ENCODE assay signal across 13 cellular contexts in the genomic region with DNA sequence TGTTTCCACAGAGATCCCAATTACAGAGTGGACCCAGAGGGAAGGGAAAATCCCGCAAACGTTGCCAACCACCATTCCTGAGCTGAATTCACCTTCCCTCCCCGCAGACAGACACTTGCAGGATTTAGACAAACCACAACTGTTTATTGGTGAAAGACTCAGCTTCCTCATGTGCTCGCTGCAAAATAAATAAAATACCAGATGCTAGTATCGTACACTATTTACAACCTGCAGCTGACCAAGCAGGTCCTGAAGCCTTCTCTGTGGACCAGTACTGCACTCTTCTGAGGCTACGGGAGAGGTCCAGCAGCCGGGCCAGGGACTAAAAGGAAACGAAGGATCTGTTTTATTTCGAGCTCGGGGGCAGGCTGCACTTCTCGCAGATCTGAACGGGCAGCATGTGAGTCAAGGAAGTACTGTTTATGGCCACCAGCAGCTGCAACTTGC. TPM values are rescaled to one million over a fixed set of nuclear protein-coding genes. Genes with fewer than 3 reads are reported as not detected.
A peak's percentile ranks its signal among the peaks of the same experiment; 100 is the strongest.
DNase-seq lines count a peak whose midpoint lies in the region; ATAC-seq and TF ChIP-seq lines count a peak whose summit lies in the region.
"Had no signal": no experiment of that assay in that cellular context is flagged by ENCODE, and none has a peak within 500 bp of the region (broad histone marks: within the 10 kb centered on the region; RNA-seq: fewer than 3 reads in every experiment).

No MANE protein-coding gene starts in this region.

- POLR2A ChIA-PET in activated naive CD8-positive, alpha-beta T cell treated with anti-CD3 and anti-CD28 coated beads, Interleukin-2, amount 10 ng/mL, durations not matched to agents 7 days and 5 days (lab: Charles Lee): no interaction called here

- no peaks in the 10 kb centered on the region for H3K36me3 Mint-ChIP-seq in activated naive CD8-positive, alpha-beta T cell treated with anti-CD3 and anti-CD28 coated beads, Interleukin-2, amount 10 ng/mL, durations not matched to agents 7 days and 5 days
- no peaks in the 10 kb centered on the region for H3K36me3 Mint-ChIP-seq in type B pancreatic cell

- peaks cover 3% of the 10 kb centered on the region for H3K27me3 ChIP-seq in right cardiac atrium (ENCODE audit: control insufficient read depth, insufficient read depth)

- no peak overlapping the region for H3K27ac Mint-ChIP-seq in activated naive CD8-positive, alpha-beta T cell treated with anti-CD3 and anti-CD28 coated beads, Interleukin-2, amount 10 ng/mL, durations not matched to agents 7 days and 5 days
- H3K27ac Mint-ChIP-seq in type B pancreatic cell: no peak overlapping the region

- TF ChIP-seq CTCF in type B pancreatic cell (conservative IDR thresholded peaks at IDR 0.05): no peak

- no peaks in the 10 kb centered on the region for H3K9me3 Mint-ChIP-seq in activated naive CD8-positive, alpha-beta T cell treated with anti-CD3 and anti-CD28 coated beads, Interleukin-2, amount 10 ng/mL, durations not matched to agents 7 days and 5 days
- no peaks in the 10 kb centered on the region for H3K9me3 Mint-ChIP-seq in type B pancreatic cell

- H3K9me3 ChIP-seq in right cardiac atrium (ENCODE audit: control insufficient read depth, low read length) (no peaks in the 10 kb centered on the region), mesodermal cell (ENCODE audit: control insufficient read depth, low read length) (no peaks in the 10 kb centered on the region)

- peaks cover 29% of the 10 kb centered on the region for H3K4me1 Mint-ChIP-seq in activated naive CD8-positive, alpha-beta T cell treated with anti-CD3 and anti-CD28 coated beads, Interleukin-2, amount 10 ng/mL, durations not matched to agents 7 days and 5 days
- H3K4me1 Mint-ChIP-seq in type B pancreatic cell (ENCODE audit: unreplicated experiment): peaks cover 10% of the 10 kb centered on the region

- peaks cover 80% of the 10 kb centered on the region for H3K27me3 Mint-ChIP-seq in activated naive CD8-positive, alpha-beta T cell treated with anti-CD3 and anti-CD28 coated beads, Interleukin-2, amount 10 ng/mL, durations not matched to agents 7 days and 5 days
- H3K27me3 Mint-ChIP-seq in type B pancreatic cell: peaks cover 77% of the 10 kb centered on the region

- no peak overlapping the region for H3K27ac ChIP-seq in right cardiac atrium (ENCODE audit: low read length)
- H3K27ac ChIP-seq in mesodermal cell (ENCODE audit: low read depth, low read length, severe bottlenecking): no peak overlapping the region

- H3K4me3 ChIP-seq in right cardiac atrium (ENCODE audit: low read length): peak overlapping the region; percentile 1
- peak overlapping the region; percentile 16 for H3K4me3 ChIP-seq in mesodermal cell (ENCODE audit: extremely low read depth, insufficient read depth, low read length, poor library complexity, severe bottlenecking)
- H3K4me3 ChIP-seq: K562 had no signal

- intact Hi-C loops in right cardiac atrium (cut with DNase I): loop anchor here in 1 of 4 donors (10.0 kb wide), 1 partner anchor 56 kb away; a partner anchor contains a TSS
- intact Hi-C loops in left ventricle myocardium superior (cut with micrococcal nuclease): no loop called here

- H3K4me3 Mint-ChIP-seq in activated naive CD8-positive, alpha-beta T cell treated with anti-CD3 and anti-CD28 coated beads, Interleukin-2, amount 10 ng/mL, durations not matched to agents 7 days and 5 days: peak overlapping the region; percentile 85
- H3K4me3 Mint-ChIP-seq in type B pancreatic cell: peak overlapping the region; percentile 92

- H3K36me3 ChIP-seq in mesodermal cell (ENCODE audit: control insufficient read depth, insufficient read depth, low read length): no peaks in the 10 kb centered on the region

- H3K4me1 ChIP-seq in right cardiac atrium (ENCODE audit: control insufficient read depth, insufficient read depth, low read length) (peaks cover 14% of the 10 kb centered on the region), mesodermal cell (ENCODE audit: control insufficient read depth, insufficient read depth, low read length, poor library complexity, severe bottlenecking) (peaks cover 17% of the 10 kb centered on the region)

- ATAC-seq in right cardiac atrium (no peak), left ventricle myocardium superior (no peak), HG02642 (IDR thresholded peaks at IDR 0.05; ENCODE audit: poor library complexity, unreplicated experiment) (no peak), HG03175 (IDR thresholded peaks at IDR 0.05; ENCODE audit: unreplicated experiment) (no peak)
- ATAC-seq in activated naive CD8-positive, alpha-beta T cell treated with anti-CD3 and anti-CD28 coated beads, Interleukin-2, amount 10 ng/mL, durations not matched to agents 7 days and 5 days (ENCODE audit: low read depth): no peak
- ATAC-seq: K562 had no signal

- 7% methylated on average over 12 of the region's 12 CpGs for WGBS in right cardiac atrium
- WGBS in mesodermal cell (ENCODE audit: insufficient coverage in 2 of 2), 2 experiments: 12 to 20% methylated on average over 9 to 11 of the region's 12 CpGs

- DNase-seq in right cardiac atrium (no peak), left ventricle myocardium superior (no peak), type B pancreatic cell (ENCODE audit: extremely low spot score, unreplicated experiment) (no peak), NCI-H1694 treated with DMSO at 0.1 percent for 48 hours (lab: John Stamatoyannopoulos, UW) (no peak)
- no peak for DNase-seq in activated naive CD8-positive, alpha-beta T cell treated with anti-CD3 and anti-CD28 coated beads, Interleukin-2, amount 10 ng/mL, durations not matched to agents 7 days and 5 days
- DNase-seq: DND-41 had no signal

RNA-seq across cellular contexts. Expression of a gene that starts 2.4 kb away (rescaled TPM):
- total RNA-seq in right cardiac atrium (under 1 TPM in 1 of 4 donors, not detected in 3; 0.14 TPM), left ventricle myocardium superior (not detected), type B pancreatic cell (ENCODE audit: low replicate concordance) (1.6 and 2.7 TPM in 2 replicates)
- polyA plus RNA-seq in right cardiac atrium: 0.11 TPM
- not detected for total RNA-seq in activated naive CD8-positive, alpha-beta T cell treated with anti-CD3 and anti-CD28 coated beads, Interleukin-2, amount 10 ng/mL, durations not matched to agents 7 days and 5 days
- 0.52 TPM for polyA plus RNA-seq in mesodermal cell (2013, experiment 1 of 2)
- not detected for polyA plus RNA-seq in mesodermal cell (2013, experiment 2 of 2)
- total RNA-seq: dermis microvascular lymphatic vessel endothelial cell had no signal

RNA-seq across cellular contexts. Expression of a gene that starts 3.9 kb away (rescaled TPM):
- total RNA-seq in right cardiac atrium (not detected), left ventricle myocardium superior (not detected), type B pancreatic cell (ENCODE audit: low replicate concordance) (0.17 and 0.36 TPM in 2 replicates)
- not detected for polyA plus RNA-seq in right cardiac atrium
- total RNA-seq in activated naive CD8-positive, alpha-beta T cell treated with anti-CD3 and anti-CD28 coated beads, Interleukin-2, amount 10 ng/mL, durations not matched to agents 7 days and 5 days: not detected
- polyA plus RNA-seq in mesodermal cell (2013, experiment 1 of 2): not detected
- not detected for polyA plus RNA-seq in mesodermal cell (2013, experiment 2 of 2)
- total RNA-seq: dermis microvascular lymphatic vessel endothelial cell, posterior vena cava had no signal

RNA-seq across cellular contexts. Expression of a gene that starts 58.1 kb away (rescaled TPM):
- total RNA-seq in right cardiac atrium (not detected), left ventricle myocardium superior (not detected), type B pancreatic cell (ENCODE audit: low replicate concordance) (0.38 and 0.92 TPM in 2 replicates)
- not detected for polyA plus RNA-seq in right cardiac atrium
- total RNA-seq in activated naive CD8-positive, alpha-beta T cell treated with anti-CD3 and anti-CD28 coated beads, Interleukin-2, amount 10 ng/mL, durations not matched to agents 7 days and 5 days: under 1 TPM; 0.28 to 0.48 TPM
- polyA plus RNA-seq in mesodermal cell (2013, experiment 1 of 2): 0.55 TPM
- 0.46 TPM for polyA plus RNA-seq in mesodermal cell (2013, experiment 2 of 2)
- total RNA-seq: dermis microvascular lymphatic vessel endothelial cell, K562, posterior vena cava, urinary bladder had no signal
- polyA plus RNA-seq: urinary bladder had no signal
